In the genomic region with DNA sequence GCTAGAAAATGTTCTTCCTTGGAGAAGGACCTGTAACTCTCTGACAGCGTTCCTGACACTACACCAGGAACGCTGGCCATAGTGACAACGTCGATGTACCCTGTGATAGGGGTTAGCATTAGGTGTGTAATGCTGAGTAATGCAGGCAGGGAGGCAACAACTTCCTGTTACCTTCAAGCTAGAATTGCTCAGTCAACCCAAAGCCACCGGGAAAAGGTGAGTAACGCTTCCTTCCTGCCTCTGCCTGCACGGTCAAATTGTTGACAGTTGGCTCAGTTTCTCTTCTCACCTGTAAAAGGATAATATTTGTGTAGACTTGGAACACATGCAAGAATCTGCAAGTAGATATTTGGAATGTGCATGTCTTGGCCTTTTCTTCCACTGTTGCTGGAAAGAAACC, we compare ENCODE assay signal across 11 cellular contexts. TPM values are rescaled to one million over a fixed set of nuclear protein-coding genes. Genes with fewer than 3 reads are reported as not detected.
DNase-seq lines count a peak whose midpoint lies in the region; ATAC-seq and TF ChIP-seq lines count a peak whose summit lies in the region.
"Had no signal": no experiment of that assay in that cellular context is flagged by ENCODE, and none has a peak within 500 bp of the region (broad histone marks: within the 10 kb centered on the region; RNA-seq: fewer than 3 reads in every experiment).

No MANE protein-coding gene starts in this region.

- H3K4me3 Mint-ChIP-seq in endothelial cell (ENCODE audit: unreplicated experiment) = no peak overlapping the region
- H3K4me3 Mint-ChIP-seq: nephron progenitor cell had no signal

- peak in 3 of 4 donors; percentile 21 to 72 (median 33) for ATAC-seq in right lobe of liver
- ATAC-seq in HG02588 (IDR thresholded peaks at IDR 0.05; ENCODE audit: unreplicated experiment) = no peak

- H3K27me3 Mint-ChIP-seq in endothelial cell (ENCODE audit: unreplicated experiment) = peaks cover 1% of the 10 kb centered on the region

- peaks cover 0 to 19% (median 8%) of the 10 kb centered on the region in 4 donors for H3K36me3 ChIP-seq in right lobe of liver
- H3K36me3 ChIP-seq: upper lobe of left lung had no signal

- no peak for TF ChIP-seq POLR2A in right lobe of liver (IDR thresholded peaks at IDR 0.05)

- intact Hi-C loops in right lobe of liver (cut with DNase I) = no loop called here

- H3K9me3 ChIP-seq in right lobe of liver = no peaks in the 10 kb centered on the region
- H3K9me3 ChIP-seq: upper lobe of left lung had no signal

- no peaks in the 10 kb centered on the region for H3K27me3 ChIP-seq in right lobe of liver
- H3K27me3 ChIP-seq: upper lobe of left lung had no signal

- TF ChIP-seq CTCF in right lobe of liver (IDR thresholded peaks at IDR 0.05) = no peak
- TF ChIP-seq CTCF in endothelial cell (IDR thresholded peaks at IDR 0.05; ENCODE audit: unreplicated experiment) = no peak

- peak; percentile 53 for DNase-seq in stimulated activated naive CD4-positive, alpha-beta T cell treated with Interleukin-2 at 50 U/mL for 16 hours (lab: John Stamatoyannopoulos, UW)
- no peak for DNase-seq in stimulated activated naive CD4-positive, alpha-beta T cell (lab: John Stamatoyannopoulos, UW)
- peak; percentile 39 for DNase-seq in activated T-helper 9 cell treated with anti-CD3 and anti-CD28 coated beads, Interleukin-2, amount 50 U/mL, for 16 hours (ENCODE audit: low read depth)
- no peak for DNase-seq in right lobe of liver
- DNase-seq in DMS79 (lab: John Stamatoyannopoulos, UW) = no peak
- no peak for DNase-seq in G401 (ENCODE audit: low spot score)
- no peak for DNase-seq in endothelial cell (ENCODE audit: low spot score)
- DNase-seq: NCI-H446 treated with DMSO at 0.1 percent for 48 hours, nephron progenitor cell had no signal

- no peak overlapping the region for H3K27ac ChIP-seq in right lobe of liver
- H3K27ac ChIP-seq: upper lobe of left lung had no signal

- peaks cover 7% of the 10 kb centered on the region for H3K4me1 Mint-ChIP-seq in endothelial cell (ENCODE audit: unreplicated experiment)
- H3K4me1 Mint-ChIP-seq: nephron progenitor cell had no signal

- no peaks in the 10 kb centered on the region for H3K36me3 Mint-ChIP-seq in endothelial cell (ENCODE audit: low read depth, unreplicated experiment)

- no peaks in the 10 kb centered on the region for H3K9me3 Mint-ChIP-seq in endothelial cell (ENCODE audit: unreplicated experiment)
- H3K9me3 Mint-ChIP-seq: nephron progenitor cell had no signal

- no peak overlapping the region for H3K4me3 ChIP-seq in right lobe of liver
- H3K4me3 ChIP-seq: upper lobe of left lung had no signal

- 54% methylated on average over 7 of the region's 7 CpGs for WGBS in right lobe of liver (ENCODE audit: insufficient coverage, low coverage, low lambda C conversion rate, missing lambda C conversion rate)

- H3K4me1 ChIP-seq in right lobe of liver = peaks cover 0 to 8% (median 4%) of the 10 kb centered on the region in 4 donors

- in situ Hi-C loops in G401 (cut with HindIII; ENCODE audit: low sequenced_read_pairs) = no loop called here

- H3K27ac Mint-ChIP-seq in endothelial cell (ENCODE audit: unreplicated experiment) = no peak overlapping the region
- H3K27ac Mint-ChIP-seq: nephron progenitor cell had no signal

RNA-seq across cellular contexts. Expression of gene FAM110C, which starts 12.7 kb away (rescaled TPM):
- total RNA-seq in right lobe of liver = 10 to 100 TPM in 2 of 6 experiments, 1 to 10 TPM in 4; 5.6 to 17.8 (median 8.8) TPM
- total RNA-seq in G401 (2014; rRNA removed; shearing (Covaris generic)) = not detected in 2 replicates
- 0.08 TPM for total RNA-seq in endothelial cell (ENCODE audit: unreplicated experiment)

Comparison
In these comparisons a context has a peak if more than half of its experiments do, and no peak if none do; other contexts are left out.
1. DNase-seq: peak in stimulated activated naive CD4-positive, alpha-beta T cell treated with Interleukin-2 at 50 U/mL for 16 hours (single experiment) and activated T-helper 9 cell treated with anti-CD3 and anti-CD28 coated beads, Interleukin-2, amount 50 U/mL, for 16 hours (single experiment); none in stimulated activated naive CD4-positive, alpha-beta T cell (0 of 6), right lobe of liver (0 of 3), DMS79 (single experiment), G401 (single experiment) and endothelial cell (single experiment).